In genomic region chr14:95140060-95140858, GRCh38 we compare ENCODE assay signal across 13 cellular contexts. TPM values are rescaled to one million over a fixed set of nuclear protein-coding genes. Genes with fewer than 3 reads are reported as not detected.
DNase-seq lines count a peak whose midpoint lies in the region; ATAC-seq and TF ChIP-seq lines count a peak whose summit lies in the region.
"Had no signal": no experiment of that assay in that cellular context is flagged by ENCODE, and none has a peak within 500 bp of the region (broad histone marks: within the 10 kb centered on the region; RNA-seq: fewer than 3 reads in every experiment).

No MANE protein-coding gene starts in this region.

- CTCF ChIA-PET in HEK293 (lab: Yijun Ruan, JAX): no interaction called here
- CTCF ChIA-PET in MCF 10A (lab: Yijun Ruan, JAX): interaction anchor here (0.6 kb wide), 1 partner anchor 376 kb away, joined by 5 read pairs; no protein-coding TSS in a partner anchor
- CTCF ChIA-PET in SK-N-SH (lab: Yijun Ruan, JAX): interaction anchor here (1.2 kb wide), 1 partner anchor 9 kb away, joined by 3 read pairs; no protein-coding TSS in a partner anchor

- H3K4me1 Mint-ChIP-seq in MCF 10A (ENCODE audit: insufficient read depth, unreplicated experiment): peaks cover 32% of the 10 kb centered on the region
- peaks cover 16% of the 10 kb centered on the region for H3K4me1 Mint-ChIP-seq in T-helper 2 cell treated with Interferon-gamma antibody and Interleukin-4, amounts not matched to agents 5 μg/mL and 100 μg/mL, for 36 hours (ENCODE audit: low read depth)

- H4K20me1 ChIP-seq in SK-N-SH (ENCODE audit: insufficient read depth): peaks cover 39% of the 10 kb centered on the region

- BruUV-seq in MCF 10A (replicated peaks; lab: Mats Ljungman, UMichigan): no TSS peak

- H3K27me3 Mint-ChIP-seq in MCF 10A (ENCODE audit: insufficient read depth, unreplicated experiment): no peaks in the 10 kb centered on the region
- H3K27me3 Mint-ChIP-seq in T-helper 2 cell treated with Interferon-gamma antibody and Interleukin-4, amounts not matched to agents 5 μg/mL and 100 μg/mL, for 36 hours (ENCODE audit: low read depth): no peaks in the 10 kb centered on the region

- no peak for ATAC-seq in HG02852 (IDR thresholded peaks at IDR 0.05; ENCODE audit: unreplicated experiment)
- ATAC-seq: sciatic nerve had no signal

- H3K9ac ChIP-seq in SK-N-SH: no peak overlapping the region

- WGBS in SK-N-SH (ENCODE audit: low lambda C conversion rate): 86% methylated on average over 5 of the region's 5 CpGs

- H3K27ac ChIP-seq in HEK293 (ENCODE audit: extremely low read depth, low read depth, low read length) (no peak overlapping the region), SK-N-SH (ENCODE audit: low read depth in 2 of 2, low read length in 1 of 2) (0 out of 4 replicates have a peak overlapping the region, but pooled peaks of 1 of the 2 experiments have one; percentile 28)
- H3K27ac ChIP-seq: ascending aorta, thoracic aorta had no signal

- H3K36me3 ChIP-seq in HEK293 (ENCODE audit: control insufficient read depth in 2 of 2, insufficient read depth in 1 of 2, low read length in 2 of 2): peaks cover 0 to 8% of the 10 kb centered on the region in 2 experiments; a peak in 1 of 3 replicates
- peaks cover 3 to 13% of the 10 kb centered on the region in 2 experiments for H3K36me3 ChIP-seq in SK-N-SH (replicated peaks in 1 of 2; ENCODE audit: control insufficient read depth in 1 of 2, insufficient read depth in 2 of 2, low read length in 1 of 2)
- H3K36me3 ChIP-seq: ascending aorta, thoracic aorta had no signal

- no peaks in the 10 kb centered on the region for H3K27me3 ChIP-seq in SK-N-SH (ENCODE audit: insufficient read depth)
- H3K27me3 ChIP-seq: ascending aorta had no signal

- H3K9me3 Mint-ChIP-seq in MCF 10A (ENCODE audit: unreplicated experiment): peaks cover 6% of the 10 kb centered on the region
- H3K9me3 Mint-ChIP-seq in T-helper 2 cell treated with Interferon-gamma antibody and Interleukin-4, amounts not matched to agents 5 μg/mL and 100 μg/mL, for 36 hours: peaks cover 12% of the 10 kb centered on the region

- no peak overlapping the region for H3K4me2 ChIP-seq in SK-N-SH

- no peak overlapping the region for H3K4me3 ChIP-seq in HEK293 (ENCODE audit: low read depth, low read length)
- H3K4me3 ChIP-seq in SK-N-SH (ENCODE audit: low read depth in 2 of 2, low read length in 1 of 2): no peak overlapping the region
- H3K4me3 ChIP-seq: thoracic aorta had no signal

- no peak overlapping the region for H2AFZ ChIP-seq in SK-N-SH (ENCODE audit: low read depth)

- peaks cover 11% of the 10 kb centered on the region for H3F3A ChIP-seq in SK-N-SH (replicated peaks; ENCODE audit: insufficient read depth)

- peak overlapping the region; percentile 26 for H3K4me3 Mint-ChIP-seq in MCF 10A (ENCODE audit: unreplicated experiment)
- H3K4me3 Mint-ChIP-seq in T-helper 2 cell treated with Interferon-gamma antibody and Interleukin-4, amounts not matched to agents 5 μg/mL and 100 μg/mL, for 36 hours: no peak overlapping the region

- no peaks in the 10 kb centered on the region for H3K9me2 ChIP-seq in SK-N-SH

- peak; percentile 16 for DNase-seq in AG08395 (ENCODE audit: low spot score)
- peak; percentile 65 for DNase-seq in MCF 10A (ENCODE audit: unreplicated experiment)
- DNase-seq in midbrain (lab: John Stamatoyannopoulos, UW): peak; percentile 47
- no peak for DNase-seq in middle frontal gyrus (ENCODE audit: extremely low spot score, low spot score)
- no peak for DNase-seq in SK-N-SH
- no peak for DNase-seq in T-helper 2 cell treated with Interferon-gamma antibody and Interleukin-4, amounts not matched to agents 5 μg/mL and 100 μg/mL, for 36 hours (ENCODE audit: low spot score)
- DNase-seq: NCI-H1694, T-helper 1 cell had no signal

- peaks cover 9% of the 10 kb centered on the region for H3K36me3 Mint-ChIP-seq in MCF 10A (ENCODE audit: insufficient read depth, unreplicated experiment)
- H3K36me3 Mint-ChIP-seq in T-helper 2 cell treated with Interferon-gamma antibody and Interleukin-4, amounts not matched to agents 5 μg/mL and 100 μg/mL, for 36 hours (ENCODE audit: low read depth): peaks cover 14% of the 10 kb centered on the region

- peak overlapping the region; percentile 61 for H3K27ac Mint-ChIP-seq in MCF 10A (ENCODE audit: low read depth, unreplicated experiment)
- no peak overlapping the region for H3K27ac Mint-ChIP-seq in T-helper 2 cell treated with Interferon-gamma antibody and Interleukin-4, amounts not matched to agents 5 μg/mL and 100 μg/mL, for 36 hours

- H3K79me2 ChIP-seq in SK-N-SH (ENCODE audit: insufficient read depth): peaks cover 96% of the 10 kb centered on the region

- H3K4me1 ChIP-seq in HEK293 (ENCODE audit: control insufficient read depth, insufficient read depth, low read length) (peaks cover 23% of the 10 kb centered on the region), SK-N-SH (ENCODE audit: control insufficient read depth in 1 of 2, insufficient read depth in 2 of 2, low read depth in 1 of 2, low read length in 1 of 2) (peaks cover 3 to 30% of the 10 kb centered on the region in 2 experiments; a peak in 3 of 4 replicates)

- intact Hi-C loops in MCF 10A (cut with micrococcal nuclease): no loop called here

- POLR2A ChIA-PET in HEK293 (lab: Yijun Ruan, JAX) (no interaction called here), MCF 10A (lab: Yijun Ruan, JAX) (interaction anchor here (0.6 to 1.4 kb wide), 5 partner anchors 10 to 227 kb away, joined by 3 to 12 read pairs (median 5); partner anchors contain the start of gene DICER1), SK-N-SH (lab: Yijun Ruan, JAX) (no interaction called here)

- TF ChIP-seq EP300 in SK-N-SH (IDR thresholded peaks at IDR 0.05; ENCODE audit: borderline replicate concordance in 1 of 2, low read depth in 1 of 2, low read length in 1 of 2): no peak

- TF ChIP-seq CTCF in HEK293 (tag by site-specific recombination; IDR thresholded peaks at IDR 0.05) (no peak), MCF 10A (IDR thresholded peaks at IDR 0.05; ENCODE audit: unreplicated experiment) (no peak), SK-N-SH (IDR thresholded peaks at IDR 0.05) (no peak)

- H3K9me3 ChIP-seq in HEK293 (ENCODE audit: control insufficient read depth, insufficient read depth, low read depth, low read length): no peaks in the 10 kb centered on the region
- H3K9me3 ChIP-seq in SK-N-SH: 0 out of 2 replicates have a peak, but pooled peaks cover 5% of the 10 kb centered on the region

- TF ChIP-seq RAD21 in SK-N-SH (IDR thresholded peaks at IDR 0.05; ENCODE audit: low read length): no peak

TF ChIP-seq in HEK293, 187 proteins besides CTCF, POLR2A, EP300 and RAD21:
- no peak for TF ChIP-seq BCL11A (tag by site-specific recombination; IDR thresholded peaks at IDR 0.05; ENCODE audit: low read depth)
- no peak for TF ChIP-seq SETDB1 (IDR thresholded peaks at IDR 0.05; ENCODE audit: insufficient read length, low read length)
- TF ChIP-seq, protein P1, sequence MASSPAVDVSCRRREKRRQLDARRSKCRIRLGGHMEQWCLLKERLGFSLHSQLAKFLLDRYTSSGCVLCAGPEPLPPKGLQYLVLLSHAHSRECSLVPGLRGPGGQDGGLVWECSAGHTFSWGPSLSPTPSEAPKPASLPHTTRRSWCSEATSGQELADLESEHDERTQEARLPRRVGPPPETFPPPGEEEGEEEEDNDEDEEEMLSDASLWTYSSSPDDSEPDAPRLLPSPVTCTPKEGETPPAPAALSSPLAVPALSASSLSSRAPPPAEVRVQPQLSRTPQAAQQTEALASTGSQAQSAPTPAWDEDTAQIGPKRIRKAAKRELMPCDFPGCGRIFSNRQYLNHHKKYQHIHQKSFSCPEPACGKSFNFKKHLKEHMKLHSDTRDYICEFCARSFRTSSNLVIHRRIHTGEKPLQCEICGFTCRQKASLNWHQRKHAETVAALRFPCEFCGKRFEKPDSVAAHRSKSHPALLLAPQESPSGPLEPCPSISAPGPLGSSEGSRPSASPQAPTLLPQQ (tag by site-specific recombination; IDR thresholded peaks at IDR 0.05): peak; percentile 37; the same call in 1 of the 2 replicates

TF ChIP-seq in SK-N-SH, 30 proteins besides CTCF, POLR2A, EP300 and RAD21:
- TF ChIP-seq, protein P2, sequence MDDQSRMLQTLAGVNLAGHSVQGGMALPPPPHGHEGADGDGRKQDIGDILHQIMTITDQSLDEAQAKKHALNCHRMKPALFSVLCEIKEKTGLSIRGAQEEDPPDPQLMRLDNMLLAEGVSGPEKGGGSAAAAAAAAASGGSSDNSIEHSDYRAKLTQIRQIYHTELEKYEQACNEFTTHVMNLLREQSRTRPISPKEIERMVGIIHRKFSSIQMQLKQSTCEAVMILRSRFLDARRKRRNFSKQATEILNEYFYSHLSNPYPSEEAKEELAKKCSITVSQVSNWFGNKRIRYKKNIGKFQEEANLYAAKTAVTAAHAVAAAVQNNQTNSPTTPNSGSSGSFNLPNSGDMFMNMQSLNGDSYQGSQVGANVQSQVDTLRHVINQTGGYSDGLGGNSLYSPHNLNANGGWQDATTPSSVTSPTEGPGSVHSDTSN (IDR thresholded peaks at IDR 0.05): no peak
- TF ChIP-seq NFIC (IDR thresholded peaks at IDR 0.05; ENCODE audit: borderline replicate concordance) (no peak), FOXM1 (IDR thresholded peaks at IDR 0.05; ENCODE audit: low read depth) (no peak), SIN3A (IDR thresholded peaks at IDR 0.05; ENCODE audit: borderline replicate concordance, low read depth, low read length) (no peak), EZH2phosphoT487 (IDR thresholded peaks at IDR 0.05; ENCODE audit: borderline replicate concordance, low read depth) (no peak), RCOR1 (IDR thresholded peaks at IDR 0.05; ENCODE audit: low read length) (no peak), TAF1 (IDR thresholded peaks at IDR 0.05; ENCODE audit: borderline replicate concordance, low read depth, low read length) (no peak), YY1 (IDR thresholded peaks at IDR 0.05; ENCODE audit: low read depth) (no peak), TCF12 (IDR thresholded peaks at IDR 0.05) (no peak), NRF1 (IDR thresholded peaks at IDR 0.05; ENCODE audit: low read depth, low read length) (no peak)
TF ChIP-seq in SK-N-SH: peak in this region for 0.

RNA-seq across cellular contexts. Expression of gene DICER1, which starts 17.1 kb away (rescaled TPM):
- total RNA-seq in MCF 10A (2022): 35.6 and 48.6 TPM in 2 replicates
- 4.7 and 6.4 TPM in 2 replicates for polyA plus RNA-seq in SK-N-SH (2012; rRNA removed)
- 4.2 and 4.7 TPM in 2 replicates for polyA plus RNA-seq in SK-N-SH (2012; cell fraction: cytosol; rRNA removed)
- 12.0 and 23.7 TPM in 2 replicates for polyA plus RNA-seq in SK-N-SH (2012; cell fraction: nucleus; rRNA removed)

Comparison
In these comparisons a context has a peak if more than half of its experiments do, and no peak if none do; other contexts are left out.
1. DNase-seq: peak in AG08395 (single experiment), MCF 10A (single experiment) and midbrain (single experiment); none in middle frontal gyrus (single experiment), SK-N-SH (single experiment) and T-helper 2 cell treated with Interferon-gamma antibody and Interleukin-4, amounts not matched to agents 5 μg/mL and 100 μg/mL, for 36 hours (single experiment).